In the genomic region with DNA sequence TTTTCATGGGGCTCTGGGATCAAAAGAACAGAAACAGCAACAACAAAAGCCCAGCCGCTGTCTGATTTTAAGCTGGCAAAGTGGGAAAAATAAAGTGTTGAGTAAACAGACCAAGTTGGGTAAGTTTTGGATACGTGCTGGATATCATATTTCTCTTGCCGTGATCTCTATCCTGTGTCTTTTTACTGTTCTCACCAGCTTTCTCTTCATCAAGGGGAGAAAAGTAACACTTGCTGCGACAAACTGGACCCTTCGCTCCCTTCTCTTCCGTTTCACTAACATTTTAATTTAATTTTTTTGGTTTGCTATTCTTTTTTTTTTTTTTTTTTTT, we compare ENCODE assay signal across 8 cellular contexts. TPM values are rescaled to one million over a fixed set of nuclear protein-coding genes. Genes with fewer than 3 reads are reported as not detected.
A peak's percentile ranks its signal among the peaks of the same experiment; 100 is the strongest.
DNase-seq lines count a peak whose midpoint lies in the region; ATAC-seq and TF ChIP-seq lines count a peak whose summit lies in the region.

No MANE protein-coding gene starts in this region.

- ATAC-seq in left colon, result no peak
- no peak for ATAC-seq in HG02571 (IDR thresholded peaks at IDR 0.05; ENCODE audit: unreplicated experiment)
- no peak for ATAC-seq in GM18502 (IDR thresholded peaks at IDR 0.05; ENCODE audit: poor library complexity, unreplicated experiment)

- H3K9ac ChIP-seq in Karpas-422 (ENCODE audit: low read length) (peak overlapping the region; percentile 49), colonic mucosa (ENCODE audit: low read depth in 2 of 2, low read length in 2 of 2) (peak overlapping the region; percentile 26 to 46)

- H2AFZ ChIP-seq in Karpas-422 (ENCODE audit: low read length), result peak overlapping the region; percentile 83

- intact Hi-C loops in colonic mucosa (cut with DNase I) (no loop called here), left colon (cut with DNase I, micrococcal nuclease) (no loop called here)

- H3K36me3 ChIP-seq in Karpas-422 (ENCODE audit: insufficient read depth, low read length) (no peaks in the 10 kb centered on the region), colonic mucosa (no peaks in the 10 kb centered on the region), muscle layer of duodenum (ENCODE audit: control insufficient read depth in 1 of 2, insufficient read depth in 2 of 2, low read length in 2 of 2) (peaks cover 0 to 4% of the 10 kb centered on the region in 2 donors)

- TF ChIP-seq CTCF in AG04450 (IDR thresholded peaks at IDR 0.05; ENCODE audit: low read depth, low read length) (no peak), colonic mucosa (IDR thresholded peaks at IDR 0.05) (no peak)

- H3K27ac ChIP-seq in AG04450 (ENCODE audit: low read depth, low read length), result peak overlapping the region; percentile 99
- no peak overlapping the region for H3K27ac ChIP-seq in Karpas-422 (ENCODE audit: low read length)
- H3K27ac ChIP-seq in colonic mucosa, result peak overlapping the region; percentile 73
- H3K27ac ChIP-seq in muscle layer of duodenum (ENCODE audit: low read length), result peak overlapping the region; percentile 49

- peaks cover 11% of the 10 kb centered on the region for H3K4me1 ChIP-seq in Karpas-422 (ENCODE audit: low read length)
- H3K4me1 ChIP-seq in colonic mucosa, result no peaks in the 10 kb centered on the region
- peaks cover 0 to 6% of the 10 kb centered on the region in 2 donors for H3K4me1 ChIP-seq in muscle layer of duodenum (ENCODE audit: control insufficient read depth in 1 of 2, insufficient read depth in 2 of 2, low read length in 2 of 2)

- no peaks in the 10 kb centered on the region for H4K20me1 ChIP-seq in Karpas-422 (ENCODE audit: insufficient read depth, low read depth, low read length)

- H3K79me2 ChIP-seq in Karpas-422 (ENCODE audit: low read length), result no peaks in the 10 kb centered on the region

- H3K4me3 ChIP-seq in AG04450 (ENCODE audit: low read depth, low read length) (peak overlapping the region; percentile 61), Karpas-422 (ENCODE audit: low read length) (peak overlapping the region; percentile 70), colonic mucosa (peak overlapping the region; percentile 53), muscle layer of duodenum (ENCODE audit: low read depth in 1 of 2, low read length in 2 of 2) (peak overlapping the region; percentile 75 to 77)

- no peak for DNase-seq in AG04450 (ENCODE audit: low read depth, low spot score)
- no peak for DNase-seq in Karpas-422
- no peak for DNase-seq in colonic mucosa
- no peak for DNase-seq in left colon
- no peak for DNase-seq in A172 (ENCODE audit: low spot score)

- CTCF ChIA-PET in AG04450 (lab: Charles Lee), result interaction anchor here (0.6 to 1.6 kb wide), 7 partner anchors 10 to 792 kb away, joined by 3 to 10 read pairs (median 8); no protein-coding TSS in a partner anchor

- H3K9me2 ChIP-seq in Karpas-422 (replicated peaks; ENCODE audit: insufficient read depth, low read length), result no peaks in the 10 kb centered on the region

- POLR2A ChIA-PET in AG04450 (lab: Yijun Ruan, JAX), result interaction anchor here (0.6 to 1.3 kb wide), 20 partner anchors 13 to 1185 kb away, joined by 3 to 14 read pairs (median 4); a partner anchor contains a TSS

- H3K27me3 ChIP-seq in AG04450 (ENCODE audit: control insufficient read depth, insufficient read depth, low read length) (peaks cover 2% of the 10 kb centered on the region), Karpas-422 (ENCODE audit: low read length) (no peaks in the 10 kb centered on the region), colonic mucosa (no peaks in the 10 kb centered on the region), muscle layer of duodenum (ENCODE audit: low read depth, low read length) (no peaks in the 10 kb centered on the region)

- H3K9me3 ChIP-seq in AG04450 (ENCODE audit: control insufficient read depth, insufficient read depth, low read length), result no peaks in the 10 kb centered on the region
- H3K9me3 ChIP-seq in Karpas-422 (ENCODE audit: low read length), result no peaks in the 10 kb centered on the region
- H3K9me3 ChIP-seq in colonic mucosa, result no peaks in the 10 kb centered on the region
- H3K9me3 ChIP-seq in muscle layer of duodenum (ENCODE audit: control insufficient read depth in 1 of 2, low read length in 2 of 2), result no peaks in the 10 kb centered on the region

- H3K4me2 ChIP-seq in Karpas-422 (ENCODE audit: low read depth, low read length, poor library complexity, severe bottlenecking), result peak overlapping the region; percentile 82

RNA-seq across cellular contexts. Expression of a gene that starts 0.4 kb away (rescaled TPM):
- 33.0 and 42.8 TPM in 2 replicates for polyA plus RNA-seq in AG04450 (2011; rRNA removed)
- 9.9 and 18.3 TPM in 2 replicates for polyA minus RNA-seq in AG04450 (2011; rRNA and poly(A)+ RNA removed)
- total RNA-seq in Karpas-422 (2014; rRNA removed; shearing (Covaris generic); ENCODE audit: low replicate concordance), result 0.11 and 1.3 TPM in 2 replicates
- total RNA-seq in colonic mucosa (1 to 10 TPM; 2.9 to 4.0 TPM), left colon (1 to 10 TPM; 1.9 to 4.6 TPM)
- 11.5 and 17.9 TPM in 2 replicates for total RNA-seq in A172 (2014; rRNA removed; shearing (Covaris generic))
